7 cellular contexts compared by ENCODE assay signal in the genomic region with DNA sequence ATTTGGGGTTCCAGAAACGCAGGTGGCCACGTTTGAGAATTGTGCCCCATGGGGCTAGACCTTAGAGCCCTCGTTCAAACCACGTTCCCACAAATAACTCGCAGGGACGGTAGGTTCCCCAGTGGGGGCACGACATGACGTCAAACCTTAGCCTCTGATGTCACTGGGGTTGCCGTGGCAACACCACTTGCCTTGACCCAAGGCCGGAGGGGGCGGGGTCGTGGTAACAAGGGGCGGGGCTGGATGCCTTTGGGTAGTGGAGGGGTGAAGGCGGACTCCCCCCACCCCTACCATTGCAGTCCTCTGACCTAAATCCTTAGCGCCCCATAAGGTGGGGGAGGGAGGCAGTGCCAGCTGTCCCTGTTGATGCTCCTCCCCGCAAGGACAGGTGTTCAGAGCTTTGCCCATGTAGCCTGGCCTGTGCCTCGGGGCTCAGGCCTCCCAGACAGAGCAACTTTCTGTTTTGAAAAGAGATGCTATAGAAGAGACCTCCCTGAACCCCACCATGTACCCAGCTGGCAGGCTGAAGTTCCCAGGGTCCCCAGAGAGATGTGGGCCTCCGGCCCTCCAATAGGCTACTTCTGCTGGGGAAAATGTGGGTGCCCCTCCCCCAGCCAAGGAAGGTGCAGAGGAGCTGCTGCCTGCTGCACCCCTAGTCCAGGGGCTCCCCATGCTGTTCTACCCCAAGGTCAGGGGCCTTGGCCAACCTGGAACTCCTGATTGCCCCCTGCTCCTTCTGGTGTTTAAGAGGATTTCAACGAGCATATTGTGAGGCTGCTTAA. TPM values are rescaled to one million over a fixed set of nuclear protein-coding genes. Genes with fewer than 3 reads are reported as not detected.
A peak's percentile ranks its signal among the peaks of the same experiment; 100 is the strongest.
DNase-seq lines count a peak whose midpoint lies in the region; ATAC-seq and TF ChIP-seq lines count a peak whose summit lies in the region.

No MANE protein-coding gene starts in this region.

- H3K27me3 ChIP-seq in DOHH2 (ENCODE audit: control insufficient read depth, low read length) (peaks cover 50% of the 10 kb centered on the region), ovary (no peaks in the 10 kb centered on the region), vagina (no peaks in the 10 kb centered on the region)

- TF ChIP-seq POLR2A in ovary (IDR thresholded peaks at IDR 0.05) (no peak), vagina (IDR thresholded peaks at IDR 0.05) (no peak)

- H3K36me3 ChIP-seq in DOHH2 (ENCODE audit: control insufficient read depth, low read length) (no peaks in the 10 kb centered on the region), ovary (no peaks in the 10 kb centered on the region), vagina (no peaks in the 10 kb centered on the region)

- H3K4me1 ChIP-seq in DOHH2 (ENCODE audit: control insufficient read depth, low read length) (peaks cover 13% of the 10 kb centered on the region), ovary (ENCODE audit: insufficient read depth) (peaks cover 18% of the 10 kb centered on the region), vagina (peaks cover 11% of the 10 kb centered on the region)

- no peaks in the 10 kb centered on the region for H3K9me2 ChIP-seq in DOHH2 (replicated peaks; ENCODE audit: control insufficient read depth, low read length)

- intact Hi-C loops in ovary (cut with DNase I) = loop anchor here in 3 of 4 donors (5.0 to 10.0 kb wide), 3 partner anchors 57 to 201 kb away; no protein-coding TSS in a partner anchor
- intact Hi-C loops in vagina (cut with DNase I) = no loop called here

- DNase-seq in NCI-H2196 treated with DMSO at 0.1 percent for 48 hours (lab: John Stamatoyannopoulos, UW; ENCODE audit: unreplicated experiment) = peak; percentile 52
- peak; percentile 10 for DNase-seq in effector CD4-positive, alpha-beta T cell
- DNase-seq in ovary = peak; percentile 81 to 92 (median 89)
- DNase-seq in vagina (ENCODE audit: extremely low spot score in 2 of 2) = no peak

- H3K4me3 ChIP-seq in DOHH2 (ENCODE audit: low read length) (0 out of 2 replicates have a peak overlapping the region, but pooled peaks have one; percentile 77), ovary (peak overlapping the region; percentile 60), vagina (peak overlapping the region in 1 of 2 donors; percentile 53)

- TF ChIP-seq EP300 in ovary (IDR thresholded peaks at IDR 0.05) = no peak

- H3F3A ChIP-seq in DOHH2 (ENCODE audit: control insufficient read depth, insufficient read depth) = no peaks in the 10 kb centered on the region

- H3K79me2 ChIP-seq in DOHH2 (ENCODE audit: control insufficient read depth, low read length) = no peaks in the 10 kb centered on the region

- WGBS in ovary, 3 donors = 23 to 50% (median 31%) methylated on average over 19 of the region's 19 CpGs

- peaks cover 16% of the 10 kb centered on the region; the same call in 1 of the 2 replicates for H4K20me1 ChIP-seq in DOHH2 (ENCODE audit: control insufficient read depth, insufficient read depth, low read depth, low read length)

- H3K27ac ChIP-seq in DOHH2 (ENCODE audit: low read depth, low read length) (no peak overlapping the region), ovary (peak overlapping the region; percentile 71 to 86), vagina (no peak overlapping the region)

- no peak for TF ChIP-seq CTCF in DOHH2 (IDR thresholded peaks at IDR 0.05; ENCODE audit: low read depth, low read length, poor library complexity, severe bottlenecking)
- no peak for TF ChIP-seq CTCF in ovary (IDR thresholded peaks at IDR 0.05)
- no peak for TF ChIP-seq CTCF in vagina (IDR thresholded peaks at IDR 0.05)

- no peak for ATAC-seq in HG02610 (IDR thresholded peaks at IDR 0.05; ENCODE audit: unreplicated experiment)
- ATAC-seq in GM19035 (IDR thresholded peaks at IDR 0.05; ENCODE audit: unreplicated experiment) = no peak

- peak overlapping the region; percentile 95; the same call in 1 of the 2 replicates for H3K4me2 ChIP-seq in DOHH2 (ENCODE audit: low read length)

- H3K9me3 ChIP-seq in DOHH2 (ENCODE audit: control insufficient read depth, insufficient read depth, low read length) (no peaks in the 10 kb centered on the region), ovary (no peaks in the 10 kb centered on the region), vagina (no peaks in the 10 kb centered on the region)

RNA-seq across cellular contexts. Expression of a gene that starts 1.9 kb away (rescaled TPM):
- 10 to 100 TPM in 5 of 7 donors, 1 to 10 TPM in 2; 7.2 to 28.4 (median 15.3) TPM for total RNA-seq in ovary
- 10 to 100 TPM in 1 of 2 donors, 1 to 10 TPM in 1; 4.8 to 11.5 TPM for polyA plus RNA-seq in ovary
- 1.5 TPM for total RNA-seq in vagina

Comparison
In these comparisons a context has a peak if more than half of its experiments do, and no peak if none do; other contexts are left out.
1. H3K27ac ChIP-seq: peak in ovary (2 of 2); none in DOHH2 (single experiment) and vagina (single experiment).
2. DNase-seq: peak in NCI-H2196 treated with DMSO at 0.1 percent for 48 hours (single experiment), effector CD4-positive, alpha-beta T cell (single experiment) and ovary (5 of 5); none in vagina (0 of 2).